In the genomic region with DNA sequence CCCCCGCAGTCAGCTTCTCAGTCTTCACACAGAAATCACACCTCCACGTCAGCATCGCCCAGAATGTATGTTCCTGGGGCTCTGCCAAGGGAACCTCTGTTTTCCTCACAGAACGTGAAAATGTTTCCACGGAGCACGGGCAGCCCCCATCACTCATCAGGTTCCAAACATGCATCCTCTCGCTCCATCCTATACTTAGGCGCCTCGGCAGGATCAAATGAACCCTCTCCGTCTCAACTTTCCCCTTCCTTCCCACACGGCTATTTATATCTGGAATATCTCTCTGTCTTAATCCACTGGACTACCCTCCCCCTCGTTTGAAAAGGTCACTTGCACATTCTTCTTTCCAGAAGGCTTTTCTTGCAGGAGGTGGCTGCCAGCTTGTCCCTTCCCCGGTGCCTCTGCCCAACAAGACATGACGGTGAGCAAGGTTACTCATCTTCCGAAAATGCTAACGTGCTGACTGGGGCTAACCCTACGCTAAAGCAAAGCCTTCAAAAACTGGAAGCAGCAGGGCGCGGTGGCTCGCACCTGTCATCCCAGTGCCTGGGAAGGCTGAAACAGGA, we compare ENCODE assay signal across 21 cellular contexts. TPM values are rescaled to one million over a fixed set of nuclear protein-coding genes. Genes with fewer than 3 reads are reported as not detected.
DNase-seq lines count a peak whose midpoint lies in the region; ATAC-seq and TF ChIP-seq lines count a peak whose summit lies in the region.
"Had no signal": no experiment of that assay in that cellular context is flagged by ENCODE, and none has a peak within 500 bp of the region (broad histone marks: within the 10 kb centered on the region; RNA-seq: fewer than 3 reads in every experiment).

No MANE protein-coding gene starts in this region.

- H3K27me3 Mint-ChIP-seq in glutamatergic neuron (ENCODE audit: unreplicated experiment), result peaks cover 3% of the 10 kb centered on the region

- H3K9ac ChIP-seq in neuronal stem cell (ENCODE audit: low read depth, low read length, poor library complexity), result no peak overlapping the region

- peak overlapping the region; percentile 6 for H3K4me3 Mint-ChIP-seq in glutamatergic neuron (ENCODE audit: unreplicated experiment)
- H3K4me3 Mint-ChIP-seq: CD4-positive, alpha-beta T cell; effector memory CD8-positive, alpha-beta T cell had no signal

- intact Hi-C loops in Panc1 (cut with micrococcal nuclease; ENCODE audit: unreplicated experiment), result no loop called here

- DNase-seq in A172 (ENCODE audit: low spot score), result peak; percentile 50
- DNase-seq in Panc1 (ENCODE audit: low read depth, low spot score), result no peak
- no peak for DNase-seq in glutamatergic neuron
- DNase-seq in neuronal stem cell (ENCODE audit: low spot score), result no peak
- no peak for DNase-seq in BE2C
- DNase-seq in NCI-H1417 treated with DMSO at 0.1 percent for 48 hours (lab: John Stamatoyannopoulos, UW), result no peak
- DNase-seq in NCI-H524 treated with DMSO at 0.1 percent for 48 hours (lab: John Stamatoyannopoulos, UW), result no peak
- DNase-seq in MV-4-11 (lab: John Stamatoyannopoulos, UW), result no peak
- DNase-seq: ACHN; activated effector memory CD4-positive, alpha-beta T cell treated with Interleukin-2 at 50 U/mL for 16 hours; amniotic stem cell; CD4-positive, alpha-beta T cell; cerebellar nuclear complex; DND-41; effector memory CD8-positive, alpha-beta T cell; MG63; NCI-H2029 treated with DMSO at 0.1 percent for 48 hours; NCI-H510A treated with DMSO at 0.1 percent for 48 hours; stimulated activated naive CD4-positive, alpha-beta T cell had no signal

- in situ Hi-C loops in Panc1 (cut with HindIII; ENCODE audit: low pct_unique_long_range_greater_than_20kb, low sequenced_read_pairs), result no loop called here

- ATAC-seq in Panc1, result no peak
- ATAC-seq: activated CD4-positive, CD25-positive, alpha-beta regulatory T cell treated with anti-CD3 and anti-CD28 coated beads, Interleukin-2, amount 50 U/mL, for 24 hours; effector memory CD8-positive, alpha-beta T cell; left lobe of liver had no signal

- no peak overlapping the region for H3K23ac ChIP-seq in neuronal stem cell (ENCODE audit: low read depth, low read length, poor library complexity)

- H3K4me1 ChIP-seq in Panc1 (ENCODE audit: control insufficient read depth, insufficient read depth, low read length), result peaks cover 59% of the 10 kb centered on the region
- peaks cover 7 to 11% of the 10 kb centered on the region in 2 donors for H3K4me1 ChIP-seq in neuronal stem cell (ENCODE audit: control insufficient read depth in 2 of 2, insufficient read depth in 1 of 2, low read depth in 1 of 2, low read length in 2 of 2)
- no peaks in the 10 kb centered on the region for H3K4me1 ChIP-seq in BE2C

- H3K27ac ChIP-seq in Panc1 (ENCODE audit: low read length), result peak overlapping the region; percentile 1; the same call in 1 of the 2 replicates
- no peak overlapping the region for H3K27ac ChIP-seq in neuronal stem cell (replicated peaks; ENCODE audit: low read length)

- TSS peak; percentile 45 for BruUV-seq in Panc1 (replicated peaks; lab: Mats Ljungman, UMichigan)

- no peak overlapping the region for H2AK5ac ChIP-seq in neuronal stem cell (ENCODE audit: low read depth, low read length)

- no peak overlapping the region for H2BK120ac ChIP-seq in neuronal stem cell (ENCODE audit: low read depth, low read length)

- no peak overlapping the region for H2BK12ac ChIP-seq in neuronal stem cell (ENCODE audit: low read length)

- no peak overlapping the region for H2BK15ac ChIP-seq in neuronal stem cell (ENCODE audit: low read length)

- H3K14ac ChIP-seq in neuronal stem cell (ENCODE audit: low read length), result no peak overlapping the region

- H3K36me3 Mint-ChIP-seq in glutamatergic neuron (ENCODE audit: unreplicated experiment), result peaks cover 5% of the 10 kb centered on the region

- TF ChIP-seq CTCF in Panc1 (IDR thresholded peaks at IDR 0.05) (no peak), glutamatergic neuron (IDR thresholded peaks at IDR 0.05; ENCODE audit: partially characterized antibody, unreplicated experiment) (no peak), BE2C (IDR thresholded peaks at IDR 0.05; ENCODE audit: low read depth, low read length) (no peak)

- H3K27me3 ChIP-seq in Panc1 (ENCODE audit: control insufficient read depth, insufficient read depth, low read length) (no peaks in the 10 kb centered on the region), neuronal stem cell (ENCODE audit: control insufficient read depth in 3 of 3, insufficient read depth in 3 of 3, low read depth in 1 of 3, low read length in 3 of 3) (no peaks in the 10 kb centered on the region), BE2C (peaks cover 14% of the 10 kb centered on the region)
- H3K27me3 ChIP-seq: MG63 had no signal

- no peaks in the 10 kb centered on the region for H3K9me3 ChIP-seq in Panc1 (ENCODE audit: control insufficient read depth, insufficient read depth, low read depth, low read length)
- H3K9me3 ChIP-seq in neuronal stem cell (replicated peaks in 1 of 2; ENCODE audit: control insufficient read depth in 2 of 2, insufficient read depth in 1 of 2, low read depth in 1 of 2, low read length in 2 of 2), result peaks cover 0 to under 1% of the 10 kb centered on the region in 2 donors
- no peaks in the 10 kb centered on the region for H3K9me3 ChIP-seq in BE2C
- H3K9me3 ChIP-seq: MG63 had no signal

- no peak overlapping the region for H4K91ac ChIP-seq in neuronal stem cell (ENCODE audit: low read depth, low read length, poor library complexity)

- H3K4me3 ChIP-seq in Panc1 (ENCODE audit: low read depth in 2 of 2, low read length in 2 of 2) (no peak overlapping the region), neuronal stem cell (ENCODE audit: low read length in 2 of 2) (no peak overlapping the region), BE2C (ENCODE audit: low read depth, low read length) (no peak overlapping the region)
- H3K4me3 ChIP-seq: MG63 had no signal

- POLR2A ChIA-PET in Panc1 (lab: Charles Lee), result no interaction called here

- peaks cover 7% of the 10 kb centered on the region for H3K79me1 ChIP-seq in neuronal stem cell (ENCODE audit: low read depth, low read length)

- H3K9me3 Mint-ChIP-seq in glutamatergic neuron (ENCODE audit: unreplicated experiment), result peaks cover 12% of the 10 kb centered on the region
- H3K9me3 Mint-ChIP-seq: CD4-positive, alpha-beta T cell; effector memory CD8-positive, alpha-beta T cell had no signal

- H3K36me3 ChIP-seq in Panc1 (ENCODE audit: control insufficient read depth, insufficient read depth, low read length) (no peaks in the 10 kb centered on the region), neuronal stem cell (replicated peaks in 1 of 2; ENCODE audit: control insufficient read depth in 2 of 2, insufficient read depth in 2 of 2, low read length in 2 of 2) (peaks cover 3 to 53% of the 10 kb centered on the region in 2 donors), BE2C (no peaks in the 10 kb centered on the region)

- CTCF ChIA-PET in Panc1 (lab: Charles Lee), result no interaction called here

- H2AFZ ChIP-seq in neuronal stem cell (ENCODE audit: low read length), result no peak overlapping the region

- WGBS in neuronal stem cell (ENCODE audit: extremely low coverage in 2 of 2, insufficient read length in 2 of 2, insufficient replicate concordance in 1 of 2), 2 donors, result no CpG with 5 or more reads among the region's 20 CpGs

- H3K4me2 ChIP-seq in neuronal stem cell (ENCODE audit: insufficient read depth, low read length, poor library complexity, severe bottlenecking), result no peak overlapping the region

- H4K8ac ChIP-seq in neuronal stem cell (ENCODE audit: low read depth, low read length), result no peak overlapping the region

- peak overlapping the region; percentile 55 for H3K18ac ChIP-seq in neuronal stem cell (ENCODE audit: low read length)

- H3K4me1 Mint-ChIP-seq in glutamatergic neuron (ENCODE audit: low read depth, unreplicated experiment), result peaks cover 17% of the 10 kb centered on the region

- H3K4ac ChIP-seq in neuronal stem cell (ENCODE audit: low read length), result no peak overlapping the region

- H2BK5ac ChIP-seq in neuronal stem cell (ENCODE audit: low read length), result no peak overlapping the region

- peak overlapping the region; percentile 48 for H3K27ac Mint-ChIP-seq in glutamatergic neuron (ENCODE audit: unreplicated experiment)
- H3K27ac Mint-ChIP-seq: CD4-positive, alpha-beta T cell; effector memory CD8-positive, alpha-beta T cell had no signal

RNA-seq across cellular contexts. Expression of a gene that starts 21.6 kb away (rescaled TPM):
- 4.6 and 7.2 TPM in 2 replicates for total RNA-seq in A172 (2014; rRNA removed; shearing (Covaris generic))
- total RNA-seq in Panc1 (2021; ENCODE audit: unreplicated experiment) (126 TPM), glutamatergic neuron (ENCODE audit: unreplicated experiment) (177 TPM)
- polyA plus RNA-seq in Panc1 (2012; ENCODE audit: insufficient read length), result 134 TPM
- polyA plus RNA-seq in neuronal stem cell (2013, experiment 1 of 2), result 68.2 TPM
- polyA plus RNA-seq in neuronal stem cell (2013, experiment 2 of 2), result 67.4 TPM
- polyA plus RNA-seq in BE2C (2012; ENCODE audit: insufficient read depth, insufficient read length, low read depth), result 11.4 TPM

RNA-seq across cellular contexts. Expression of a gene that starts 39.0 kb away (rescaled TPM):
- 17.4 and 23.5 TPM in 2 replicates for total RNA-seq in A172 (2014; rRNA removed; shearing (Covaris generic))
- 10.2 TPM for total RNA-seq in Panc1 (2021; ENCODE audit: unreplicated experiment)
- 10.7 TPM for polyA plus RNA-seq in Panc1 (2012; ENCODE audit: insufficient read length)
- 22.0 TPM for total RNA-seq in glutamatergic neuron (ENCODE audit: unreplicated experiment)
- 9.5 TPM for polyA plus RNA-seq in neuronal stem cell (2013, experiment 1 of 2)
- polyA plus RNA-seq in neuronal stem cell (2013, experiment 2 of 2), result 9.6 TPM
- 16.4 TPM for polyA plus RNA-seq in BE2C (2012; ENCODE audit: insufficient read depth, insufficient read length, low read depth)

Comparison
In these comparisons a context has a peak if more than half of its experiments do, and no peak if none do; other contexts are left out.
1. RNA of a gene that starts 21.6 kb away (total RNA-seq): 177 TPM in glutamatergic neuron (single experiment) and 126 TPM in Panc1 (single experiment); 4.6 to 7.2 TPM in A172; every median in the first group is over 10 times any median in the second.